8 cellular contexts compared by ENCODE assay signal in the genomic region with DNA sequence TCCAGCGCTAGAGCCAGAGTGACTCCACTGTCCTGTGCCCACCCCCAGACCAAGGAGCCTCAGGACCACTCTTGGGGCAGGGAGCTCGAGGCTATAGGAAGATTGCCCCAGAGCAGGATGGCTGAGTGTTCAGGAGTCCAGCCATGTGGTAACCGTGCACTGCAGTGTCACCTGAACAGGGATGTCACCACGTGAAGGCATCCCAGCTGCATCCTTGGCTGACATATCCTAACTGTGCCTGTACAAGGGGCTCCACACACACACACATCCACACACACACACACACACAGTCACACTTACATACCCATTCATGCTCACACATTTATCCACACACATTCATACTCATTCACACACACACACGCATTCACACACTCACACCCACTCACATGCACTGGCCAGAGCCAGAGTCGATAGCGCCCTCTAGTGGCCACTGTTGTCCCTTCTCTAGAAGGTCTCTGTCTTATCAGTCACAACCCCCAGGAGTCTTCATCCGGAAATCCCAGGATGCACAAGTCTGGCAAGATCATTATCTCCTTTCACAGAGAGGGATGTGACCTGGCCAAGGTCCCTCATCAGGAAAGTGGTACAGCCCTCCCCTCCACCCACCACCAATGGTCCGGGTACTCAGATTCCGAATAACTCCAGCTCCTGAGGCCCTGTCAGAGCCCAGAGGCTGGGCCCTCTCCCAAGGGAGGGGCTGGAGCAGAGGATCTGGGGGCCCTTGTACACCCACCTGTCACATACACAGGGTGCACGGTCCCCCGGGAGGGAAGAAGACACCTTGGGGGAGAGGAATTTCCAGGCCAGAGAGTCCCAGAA. TPM values are rescaled to one million over a fixed set of nuclear protein-coding genes. Genes with fewer than 3 reads are reported as not detected.
DNase-seq lines count a peak whose midpoint lies in the region; ATAC-seq and TF ChIP-seq lines count a peak whose summit lies in the region.

No MANE protein-coding gene starts in this region.

- no peak overlapping the region for H3K27ac Mint-ChIP-seq in osteocyte (ENCODE audit: unreplicated experiment)

- H3K9ac ChIP-seq in BLaER1 treated with 17β-estradiol and CSF1 and Interleukin-3, amounts not matched to agents 10 nM and 100 nM = peak overlapping the region in 10 of 11 experiments; percentile 4 to 72 (median 51); a peak in 15 of 22 replicates
- H3K9ac ChIP-seq in HCT116 (ENCODE audit: low read length) = no peak overlapping the region
- peak overlapping the region; percentile 86 for H3K9ac ChIP-seq in OCI-LY3 (ENCODE audit: low read length)

- CTCF ChIA-PET in HCT116 (lab: Charles Lee) = interaction anchor here (0.6 to 3.1 kb wide), 6 partner anchors 12 to 479 kb away, joined by 3 to 9 read pairs (median 4); no protein-coding TSS in a partner anchor

- no peaks in the 10 kb centered on the region for H3K36me3 Mint-ChIP-seq in osteocyte (ENCODE audit: unreplicated experiment)

- H3K27ac ChIP-seq in BLaER1 treated with 17β-estradiol and CSF1 and Interleukin-3, amounts not matched to agents 10 nM and 100 nM = peak overlapping the region in 10 of 11 experiments; percentile 1 to 99 (median 66); a peak in 19 of 22 replicates
- H3K27ac ChIP-seq in HCT116 (ENCODE audit: low read depth, low read length) (no peak overlapping the region), OCI-LY3 (ENCODE audit: low read length) (peak overlapping the region; percentile 92), tibial artery (no peak overlapping the region)

- intact Hi-C loops in HCT116 (cut with micrococcal nuclease) (loop anchor here (5.0 kb wide), 1 partner anchor 95 kb away; no protein-coding TSS in a partner anchor), tibial artery (cut with DNase I; ENCODE audit: low total_unique reads) (no loop called here)

- H3K9me3 ChIP-seq in BLaER1 treated with 17β-estradiol and CSF1 and Interleukin-3, amounts not matched to agents 10 nM and 100 nM (replicated peaks in 1 of 11) = no peaks in the 10 kb centered on the region
- no peaks in the 10 kb centered on the region for H3K9me3 ChIP-seq in HCT116 (ENCODE audit: control insufficient read depth in 1 of 2, insufficient read depth in 1 of 2, low read depth in 1 of 2, low read length in 2 of 2)
- no peaks in the 10 kb centered on the region for H3K9me3 ChIP-seq in OCI-LY3 (ENCODE audit: insufficient read depth, low read length)
- H3K9me3 ChIP-seq in tibial artery = no peaks in the 10 kb centered on the region

- TF ChIP-seq RAD21 in HCT116 (IDR thresholded peaks at IDR 0.05; ENCODE audit: low read depth) = peak; percentile 64

- peak overlapping the region; percentile 52 to 99 (median 84) for H3K4me2 ChIP-seq in BLaER1 treated with 17β-estradiol and CSF1 and Interleukin-3, amounts not matched to agents 10 nM and 100 nM
- H3K4me2 ChIP-seq in HCT116 (ENCODE audit: low read length) = 0 out of 2 replicates have a peak overlapping the region, but pooled peaks have one; percentile 10
- peak overlapping the region; percentile 73 for H3K4me2 ChIP-seq in OCI-LY3 (ENCODE audit: low read length)

- H3K9me3 Mint-ChIP-seq in osteocyte (ENCODE audit: unreplicated experiment) = no peaks in the 10 kb centered on the region

- no peaks in the 10 kb centered on the region for H3K9me2 ChIP-seq in HCT116 (ENCODE audit: insufficient read depth)

- RAD21 ChIA-PET in HCT116 (lab: Charles Lee; ENCODE audit: low non-redundant PET in 1 of 2, low total read pairs in 2 of 2, uncharacterized antibody in 2 of 2, unreplicated experiment in 2 of 2) = no interaction called here

- DNase-seq in HCT116 (ENCODE audit: low read depth, low spot score) (peak; percentile 59), fibroblast of the conjunctiva (ENCODE audit: low read depth) (peak; percentile 18), osteocyte (ENCODE audit: extremely low spot score, unreplicated experiment) (peak; percentile 83), tibial artery (peak; percentile 30 to 53)
- peak; percentile 67 for DNase-seq in activated T-cell treated with anti-CD3 and anti-CD28 coated beads, Interleukin-2, amount 50 U/mL, for 1 hour

- H3K79me2 ChIP-seq in HCT116 (ENCODE audit: insufficient read depth, low read length) = no peaks in the 10 kb centered on the region
- peaks cover 97% of the 10 kb centered on the region for H3K79me2 ChIP-seq in OCI-LY3 (ENCODE audit: low read length)

- H3K4me1 Mint-ChIP-seq in osteocyte (ENCODE audit: unreplicated experiment) = no peaks in the 10 kb centered on the region

- TF ChIP-seq CTCF in HCT116 (IDR thresholded peaks at IDR 0.05 in 2 of 3, conservative IDR thresholded peaks at IDR 0.05 in 1 of 3; ENCODE audit: borderline replicate concordance in 1 of 3, insufficient read depth in 1 of 3, low read depth in 2 of 3, low read length in 2 of 3) (peak; percentile 53 to 97 (median 93); a peak in 5 of 6 replicates), OCI-LY3 (IDR thresholded peaks at IDR 0.05; ENCODE audit: low read depth, low read length) (peak; percentile 99), osteocyte (IDR thresholded peaks at IDR 0.05) (peak; percentile 61), tibial artery (IDR thresholded peaks at IDR 0.05) (peak in 1 of 2 experiments; percentile 49)

- H3K4me3 Mint-ChIP-seq in osteocyte (ENCODE audit: unreplicated experiment) = no peak overlapping the region

- no peak for TF ChIP-seq POLR2A in HCT116 (IDR thresholded peaks at IDR 0.05; ENCODE audit: borderline replicate concordance, extremely low read depth, insufficient read depth, insufficient read length)

- H3K4me1 ChIP-seq in BLaER1 treated with 17β-estradiol and CSF1 and Interleukin-3, amounts not matched to agents 10 nM and 100 nM = peaks cover 77 to 95% (median 81%) of the 10 kb centered on the region in 10 experiments
- H3K4me1 ChIP-seq in HCT116 (ENCODE audit: control insufficient read depth in 1 of 2, insufficient read depth in 2 of 2, low read length in 2 of 2) = peaks cover 0 to 3% of the 10 kb centered on the region in 2 experiments; a peak in 1 of 4 replicates
- H3K4me1 ChIP-seq in OCI-LY3 (ENCODE audit: low read length) = peaks cover 100% of the 10 kb centered on the region
- H3K4me1 ChIP-seq in tibial artery = no peaks in the 10 kb centered on the region

- H2AFZ ChIP-seq in HCT116 (ENCODE audit: low read depth, low read length, poor library complexity, severe bottlenecking) (peak overlapping the region; percentile 76), OCI-LY3 (ENCODE audit: low read depth, low read length) (no peak overlapping the region)

- H4K20me1 ChIP-seq in BLaER1 treated with 17β-estradiol and CSF1 and Interleukin-3, amounts not matched to agents 10 nM and 100 nM = no peaks in the 10 kb centered on the region
- H4K20me1 ChIP-seq in HCT116 (ENCODE audit: insufficient read depth) (no peaks in the 10 kb centered on the region), OCI-LY3 (ENCODE audit: insufficient read depth, low read length) (no peaks in the 10 kb centered on the region)

- no peaks in the 10 kb centered on the region for H3K27me3 ChIP-seq in BLaER1 treated with 17β-estradiol and CSF1 and Interleukin-3, amounts not matched to agents 10 nM and 100 nM
- no peaks in the 10 kb centered on the region for H3K27me3 ChIP-seq in HCT116 (ENCODE audit: insufficient read depth, low read length)
- H3K27me3 ChIP-seq in OCI-LY3 (ENCODE audit: low read depth, low read length) = no peaks in the 10 kb centered on the region
- peaks cover 0 to 31% of the 10 kb centered on the region in 2 donors for H3K27me3 ChIP-seq in tibial artery

- H3K4me3 ChIP-seq in BLaER1 treated with 17β-estradiol and CSF1 and Interleukin-3, amounts not matched to agents 10 nM and 100 nM = peak overlapping the region in 3 of 10 experiments; percentile 21 to 47 (median 35); a peak in 4 of 20 replicates
- H3K4me3 ChIP-seq in HCT116 (replicated peaks in 1 of 2; ENCODE audit: low read depth in 1 of 2, low read length in 2 of 2) (no peak overlapping the region), OCI-LY3 (ENCODE audit: low read length) (peak overlapping the region; percentile 12; the same call in 1 of the 2 replicates), tibial artery (no peak overlapping the region)

- no peaks in the 10 kb centered on the region for H3K36me3 ChIP-seq in BLaER1 treated with 17β-estradiol and CSF1 and Interleukin-3, amounts not matched to agents 10 nM and 100 nM
- H3K36me3 ChIP-seq in HCT116 (ENCODE audit: control insufficient read depth in 1 of 2, insufficient read depth in 2 of 2, low read length in 2 of 2) = no peaks in the 10 kb centered on the region
- H3K36me3 ChIP-seq in OCI-LY3 (replicated peaks; ENCODE audit: low read depth, low read length) = peaks cover 13% of the 10 kb centered on the region
- H3K36me3 ChIP-seq in tibial artery = no peaks in the 10 kb centered on the region

- peak; percentile 99 for ATAC-seq in HCT116
- no peak for ATAC-seq in HG02571 (IDR thresholded peaks at IDR 0.05; ENCODE audit: unreplicated experiment)

- no TSS peak for BruUV-seq in HCT116 (replicated peaks; lab: Mats Ljungman, UMichigan)

- POLR2A ChIA-PET in HCT116 (lab: Charles Lee) = no interaction called here

- H3K27me3 Mint-ChIP-seq in osteocyte (ENCODE audit: unreplicated experiment) = peaks cover 12% of the 10 kb centered on the region

TF ChIP-seq in HCT116, 20 proteins besides CTCF, POLR2A, EP300 and RAD21:
- TF ChIP-seq ELF1 (IDR thresholded peaks at IDR 0.05; ENCODE audit: borderline replicate concordance, low read depth) (no peak), CBX3 (IDR thresholded peaks at IDR 0.05; ENCODE audit: low read depth) (no peak), FOSL1 (IDR thresholded peaks at IDR 0.05; ENCODE audit: low read depth) (no peak), EGR1 (IDR thresholded peaks at IDR 0.05; ENCODE audit: low read depth) (peak; percentile 59; the same call in 1 of the 2 replicates), EZH2phosphoT487 (IDR thresholded peaks at IDR 0.05; ENCODE audit: borderline replicate concordance) (no peak), TCF7L2 (IDR thresholded peaks at IDR 0.05; ENCODE audit: borderline replicate concordance, extremely low read depth, insufficient read depth, insufficient read length) (peak; percentile 10)

RNA-seq across cellular contexts. Expression of a gene that starts 55.1 kb away (rescaled TPM):
- total RNA-seq in HCT116 (2021; ENCODE audit: unreplicated experiment) (not detected), osteocyte (not detected in 2 replicates)
- not detected in 2 replicates for polyA plus RNA-seq in HCT116 (2012)

Comparison
In these comparisons a context has a peak if more than half of its experiments do, and no peak if none do; other contexts are left out.
1. H3K27ac ChIP-seq: peak in BLaER1 treated with 17β-estradiol and CSF1 and Interleukin-3, amounts not matched to agents 10 nM and 100 nM (10 of 11) and OCI-LY3 (single experiment); none in HCT116 (single experiment) and tibial artery (0 of 2).
2. H3K4me2 ChIP-seq: peak in every context shown above with its lines; median percentile 84 in BLaER1 treated with 17β-estradiol and CSF1 and Interleukin-3, amounts not matched to agents 10 nM and 100 nM; 73 in OCI-LY3; 10 in HCT116.
3. DNase-seq: peak in every context shown above with its lines; median percentile 83 in osteocyte; 67 in activated T-cell treated with anti-CD3 and anti-CD28 coated beads, Interleukin-2, amount 50 U/mL, for 1 hour; 59 in HCT116; 42 in tibial artery; 18 in fibroblast of the conjunctiva.